ENCODE assay signal across 1 cellular context in the genomic region with DNA sequence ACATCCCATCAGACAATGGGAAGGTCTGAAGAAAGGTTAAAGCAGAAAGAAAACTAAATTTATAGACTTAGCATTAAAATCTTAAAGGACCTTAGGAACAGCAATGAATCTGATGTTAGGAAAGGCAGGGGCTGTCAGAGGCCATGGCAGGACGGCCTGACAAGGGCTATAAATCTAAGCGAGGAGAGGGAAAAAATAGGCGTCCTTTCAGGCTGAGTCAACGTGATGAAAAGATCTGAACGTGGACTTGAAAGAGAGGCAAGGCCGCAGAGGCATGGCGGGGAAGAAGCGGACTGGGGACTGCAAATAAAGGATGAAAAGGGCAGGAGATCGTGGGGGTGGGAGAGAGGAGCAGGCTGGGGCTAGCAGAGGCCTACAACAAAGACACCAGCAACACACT.
TF ChIP-seq lines count a peak whose summit lies in the region.

No MANE protein-coding gene starts in this region.

TF ChIP-seq in H1, 55 proteins besides CTCF, POLR2A, EP300 and RAD21 (continued from another document):
- TF ChIP-seq, protein P1, sequence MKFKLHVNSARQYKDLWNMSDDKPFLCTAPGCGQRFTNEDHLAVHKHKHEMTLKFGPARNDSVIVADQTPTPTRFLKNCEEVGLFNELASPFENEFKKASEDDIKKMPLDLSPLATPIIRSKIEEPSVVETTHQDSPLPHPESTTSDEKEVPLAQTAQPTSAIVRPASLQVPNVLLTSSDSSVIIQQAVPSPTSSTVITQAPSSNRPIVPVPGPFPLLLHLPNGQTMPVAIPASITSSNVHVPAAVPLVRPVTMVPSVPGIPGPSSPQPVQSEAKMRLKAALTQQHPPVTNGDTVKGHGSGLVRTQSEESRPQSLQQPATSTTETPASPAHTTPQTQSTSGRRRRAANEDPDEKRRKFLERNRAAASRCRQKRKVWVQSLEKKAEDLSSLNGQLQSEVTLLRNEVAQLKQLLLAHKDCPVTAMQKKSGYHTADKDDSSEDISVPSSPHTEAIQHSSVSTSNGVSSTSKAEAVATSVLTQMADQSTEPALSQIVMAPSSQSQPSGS (IDR thresholded peaks at IDR 0.05; ENCODE audit: low read length), result no peak
- TF ChIP-seq BCL11A (IDR thresholded peaks at IDR 0.05; ENCODE audit: low read depth in 2 of 2, low read length in 2 of 2) (no peak), NANOG (IDR thresholded peaks at IDR 0.05; ENCODE audit: insufficient read depth, low read depth, low read length, poor library complexity, severe bottlenecking) (no peak), RBBP5 (IDR thresholded peaks at IDR 0.05; ENCODE audit: borderline replicate concordance, low read depth, low read length) (no peak), PHF8 (conservative IDR thresholded peaks at IDR 0.05; ENCODE audit: low read depth, low read length) (no peak)
